In genomic region chr4:129481107-129481506, GRCh38 we compare ENCODE assay signal across 33 cellular contexts.
"Had no signal": no experiment of that assay in that cellular context is flagged by ENCODE, and none has a peak within 500 bp of the region (broad histone marks: within the 10 kb centered on the region; RNA-seq: fewer than 3 reads in every experiment).

No MANE protein-coding gene starts in this region.

- H3K9me3 ChIP-seq: adrenal gland, ascending aorta, body of pancreas, breast epithelium had no signal

- DNase-seq: activated effector memory CD4-positive, alpha-beta T cell treated with anti-CD3 and anti-CD28 coated beads, Interleukin-2, amount 50 U/mL, for 16 hours; activated effector memory CD4-positive, alpha-beta T cell treated with Interleukin-2 at 50 U/mL for 16 hours; activated gamma-delta T cell; activated gamma-delta T cell treated with Interleukin-2 at 50 U/mL for 16 hours; activated naive CD4-positive, alpha-beta T cell; activated naive CD4-positive, alpha-beta T cell treated with anti-CD3 and anti-CD28 coated beads for 36 hours; activated naive CD4-positive, alpha-beta T cell treated with anti-CD3 and anti-CD28 coated beads, Interleukin-2, amount 10 ng/mL, durations not matched to agents 7 days and 5 days; activated naive CD4-positive, alpha-beta T cell treated with anti-CD3 and anti-CD28 coated beads, Interleukin-2, amount 50 U/mL, for 16 hours; activated naive CD4-positive, alpha-beta T cell treated with Interleukin-2 at 50 U/mL for 16 hours; activated naive CD8-positive, alpha-beta T cell treated with anti-CD3 and anti-CD28 coated beads for 36 hours; activated naive CD8-positive, alpha-beta T cell treated with anti-CD3 and anti-CD28 coated beads, Interleukin-2, amount 10 ng/mL, durations not matched to agents 7 days and 5 days; activated naive CD8-positive, alpha-beta T cell treated with anti-CD3 and anti-CD28 coated beads, Interleukin-2, amount 50 U/mL, for 24 hours; activated T-cell treated with anti-CD3 and anti-CD28 coated beads, Interleukin-2, amount 50 U/mL, for 24 hours; activated T-cell treated with anti-CD3 and anti-CD28 coated beads, Interleukin-2, amount 50 U/mL, for 4 hours; activated T-cell treated with anti-CD3 and anti-CD28 coated beads, Interleukin-2, amount 50 U/mL, for 48 hours; activated T-cell treated with anti-CD3 and anti-CD28 coated beads, Interleukin-2, amount 50 U/mL, for 72 hours; adrenal gland; amniotic stem cell; amygdala; anterior cingulate cortex; aorta; body of pancreas; brain microvascular endothelial cell; caudate nucleus; central memory CD4-positive, alpha-beta T cell; cerebellar nuclear complex had no signal

- H3K27ac ChIP-seq: adrenal gland, ascending aorta, body of pancreas, brain microvascular endothelial cell, breast epithelium, cardiac muscle cell had no signal

- H3K4me3 ChIP-seq: adrenal gland, ascending aorta, body of pancreas, breast epithelium, cardiac muscle cell had no signal

- H3K4me1 ChIP-seq: adrenal gland, ascending aorta, body of pancreas, breast epithelium had no signal

- H3K36me3 ChIP-seq: adrenal gland, ascending aorta, brain microvascular endothelial cell, breast epithelium, cardiac muscle cell had no signal

- ATAC-seq: activated naive CD4-positive, alpha-beta T cell treated with anti-CD3 and anti-CD28 coated beads, Interleukin-2, amount 50 U/mL, for 72 hours; activated naive CD8-positive, alpha-beta T cell treated with anti-CD3 and anti-CD28 coated beads, Interleukin-2, amount 50 U/mL, for 24 hours; activated T-cell treated with anti-CD3 and anti-CD28 coated beads, Interleukin-2, amount 50 U/mL, for 4 hours; activated T-cell treated with anti-CD3 and anti-CD28 coated beads, Interleukin-2, amount 50 U/mL, for 72 hours; activated T-helper 17 cell treated with anti-CD3 and anti-CD28 coated beads, Interleukin-2, amount 50 U/mL, for 72 hours; body of pancreas had no signal

- FAIRE-seq: astrocyte, bronchial epithelial cell had no signal

- H3K27me3 ChIP-seq: adrenal gland, ascending aorta, body of pancreas, brain microvascular endothelial cell, breast epithelium, cardiac muscle cell had no signal
